34 cellular contexts compared by ENCODE assay signal in the genomic region with DNA sequence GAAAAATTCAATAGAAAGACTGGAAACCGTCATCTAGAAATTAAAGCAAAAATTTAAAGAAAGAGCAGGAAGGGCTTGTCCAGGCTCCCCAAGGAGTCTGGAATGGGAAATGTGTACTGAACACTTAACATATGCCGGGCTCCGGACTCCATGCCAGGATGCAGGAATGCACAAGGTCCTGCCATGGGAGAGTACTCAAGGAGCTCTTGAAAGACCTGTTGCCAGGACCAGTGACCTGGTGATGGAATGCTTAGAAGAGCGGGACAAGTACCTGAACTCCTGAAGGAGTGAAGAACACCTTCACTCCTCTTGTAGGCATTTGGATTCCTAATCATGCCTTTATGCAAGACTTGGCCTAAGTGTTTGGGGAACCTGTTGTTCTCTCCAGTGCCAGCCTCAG. TPM values are rescaled to one million over a fixed set of nuclear protein-coding genes. Genes with fewer than 3 reads are reported as not detected.
"Had no signal": no experiment of that assay in that cellular context is flagged by ENCODE, and none has a peak within 500 bp of the region (broad histone marks: within the 10 kb centered on the region; RNA-seq: fewer than 3 reads in every experiment).

No MANE protein-coding gene starts in this region.

- H3K36me3 Mint-ChIP-seq: activated naive CD4-positive, alpha-beta T cell treated with anti-CD3 and anti-CD28 coated beads, Interleukin-2, amount 50 U/mL, for 24 hours; activated naive CD8-positive, alpha-beta T cell treated with anti-CD3 and anti-CD28 coated beads for 36 hours had no signal

- H3K4me1 Mint-ChIP-seq: activated naive CD4-positive, alpha-beta T cell treated with anti-CD3 and anti-CD28 coated beads, Interleukin-2, amount 50 U/mL, for 24 hours; activated naive CD8-positive, alpha-beta T cell treated with anti-CD3 and anti-CD28 coated beads for 36 hours; activated naive CD8-positive, alpha-beta T cell treated with anti-CD3 and anti-CD28 coated beads, Interleukin-2, amount 50 U/mL, for 24 hours had no signal

- H3K9me3 ChIP-seq: adrenal gland, body of pancreas, colonic mucosa, gastrocnemius medialis had no signal

- DNase-seq: activated CD4-positive, alpha-beta T cell treated with anti-CD3 and anti-CD28 coated beads for 4 hours; activated CD4-positive, alpha-beta T cell treated with anti-CD3 and anti-CD28 coated beads, Interleukin-2, amount 50 U/mL, for 1 hour; activated CD4-positive, alpha-beta T cell treated with anti-CD3 and anti-CD28 coated beads, Interleukin-2, amount 50 U/mL, for 48 hours; activated CD4-positive, CD25-positive, alpha-beta regulatory T cell; activated CD4-positive, CD25-positive, alpha-beta regulatory T cell treated with anti-CD3 and anti-CD28 coated beads, Interleukin-2, amount 50 U/mL, for 72 hours; activated CD8-positive, alpha-beta memory T cell treated with anti-CD3 and anti-CD28 coated beads for 24 hours; activated CD8-positive, alpha-beta T cell treated with anti-CD3 and anti-CD28 coated beads for 36 hours; activated effector memory CD4-positive, alpha-beta T cell treated with anti-CD3 and anti-CD28 coated beads, Interleukin-2, amount 50 U/mL, for 16 hours; activated naive CD4-positive, alpha-beta T cell treated with anti-CD3 and anti-CD28 coated beads for 36 hours; activated naive CD8-positive, alpha-beta T cell treated with anti-CD3 and anti-CD28 coated beads for 36 hours; activated naive CD8-positive, alpha-beta T cell treated with anti-CD3 and anti-CD28 coated beads, Interleukin-2, amount 50 U/mL, for 24 hours; activated T-cell treated with anti-CD3 and anti-CD28 coated beads, Interleukin-2, amount 50 U/mL, for 48 hours; adrenal gland; amygdala; aorta; body of pancreas; central memory CD4-positive, alpha-beta T cell; cerebellar nuclear complex; colonic mucosa; dorsolateral prefrontal cortex; effector memory CD4-positive, alpha-beta T cell; endodermal cell; foreskin keratinocyte; gastrocnemius medialis; glutamatergic neuron; heart left ventricle; T-helper 2 cell had no signal

- H3K27ac Mint-ChIP-seq: activated CD8-positive, alpha-beta T cell treated with anti-CD3 and anti-CD28 coated beads for 36 hours; activated naive CD4-positive, alpha-beta T cell treated with anti-CD3 and anti-CD28 coated beads for 36 hours; activated naive CD4-positive, alpha-beta T cell treated with anti-CD3 and anti-CD28 coated beads, Interleukin-2, amount 50 U/mL, for 24 hours; activated naive CD8-positive, alpha-beta T cell treated with anti-CD3 and anti-CD28 coated beads for 36 hours; activated naive CD8-positive, alpha-beta T cell treated with anti-CD3 and anti-CD28 coated beads, Interleukin-2, amount 50 U/mL, for 24 hours; activated T-helper 1 cell treated with anti-CD3 and anti-CD28 coated beads, Interleukin-12 subunit alpha, Interleukin-12 subunit beta, Interleukin-2, Interleukin-4 antibody, amounts not matched to agents 30 ng/mL and 10 ng/mL and 1 ng/mL, durations not matched to agents 14 hours and 24 hours and 36 hours; activated T-helper 2 cell treated with anti-CD3 and anti-CD28 coated beads, Interferon-gamma antibody, Interleukin-2, Interleukin-4, amounts not matched to agents 10 μg/mL and 5 μg/mL and 100 μg/mL, durations not matched to agents 14 hours and 24 hours and 36 hours; dendritic cell treated with granulocyte-macrophage colony-stimulating factor and Interleukin-4, amounts not matched to agents 40 ng/mL and 50 ng/mL, for 4 days; endodermal cell had no signal

- H3K27me3 ChIP-seq: adrenal gland, body of pancreas, cardiac muscle cell, colonic mucosa, dorsolateral prefrontal cortex, foreskin keratinocyte, gastrocnemius medialis, heart left ventricle had no signal

- H3K27ac ChIP-seq: adrenal gland, body of pancreas, cardiac muscle cell, colonic mucosa, dorsolateral prefrontal cortex, esophagus muscularis mucosa, foreskin keratinocyte, gastrocnemius medialis, heart left ventricle had no signal

- H3K27me3 Mint-ChIP-seq: dendritic cell treated with granulocyte-macrophage colony-stimulating factor and Interleukin-4, amounts not matched to agents 40 ng/mL and 50 ng/mL, for 4 days had no signal

- H3K4me1 ChIP-seq: adrenal gland, body of pancreas, colonic mucosa, esophagus muscularis mucosa, foreskin keratinocyte, gastrocnemius medialis, heart left ventricle had no signal

- H3K4me3 Mint-ChIP-seq: activated CD8-positive, alpha-beta T cell treated with anti-CD3 and anti-CD28 coated beads for 36 hours; activated naive CD4-positive, alpha-beta T cell treated with anti-CD3 and anti-CD28 coated beads for 36 hours; activated naive CD4-positive, alpha-beta T cell treated with anti-CD3 and anti-CD28 coated beads, Interleukin-2, amount 50 U/mL, for 24 hours; activated naive CD8-positive, alpha-beta T cell treated with anti-CD3 and anti-CD28 coated beads for 36 hours; activated naive CD8-positive, alpha-beta T cell treated with anti-CD3 and anti-CD28 coated beads, Interleukin-2, amount 50 U/mL, for 24 hours; activated T-helper 1 cell treated with anti-CD3 and anti-CD28 coated beads, Interleukin-12 subunit alpha, Interleukin-12 subunit beta, Interleukin-2, Interleukin-4 antibody, amounts not matched to agents 30 ng/mL and 10 ng/mL and 1 ng/mL, durations not matched to agents 14 hours and 24 hours and 36 hours; dendritic cell treated with granulocyte-macrophage colony-stimulating factor and Interleukin-4, amounts not matched to agents 40 ng/mL and 50 ng/mL, for 4 days; endodermal cell had no signal

- ATAC-seq: activated CD8-positive, alpha-beta T cell treated with anti-CD3 and anti-CD28 coated beads for 36 hours; activated naive CD8-positive, alpha-beta T cell treated with anti-CD3 and anti-CD28 coated beads, Interleukin-2, amount 50 U/mL, for 24 hours; body of pancreas; foreskin keratinocyte; gastrocnemius medialis; heart left ventricle had no signal

- H3K4me3 ChIP-seq: adrenal gland, body of pancreas, cardiac muscle cell, colonic mucosa, dorsolateral prefrontal cortex, esophagus muscularis mucosa, gastrocnemius medialis, heart left ventricle had no signal

- H3K9me3 Mint-ChIP-seq: activated CD8-positive, alpha-beta T cell treated with anti-CD3 and anti-CD28 coated beads for 36 hours; activated naive CD4-positive, alpha-beta T cell treated with anti-CD3 and anti-CD28 coated beads for 36 hours; activated naive CD8-positive, alpha-beta T cell treated with anti-CD3 and anti-CD28 coated beads for 36 hours; activated T-helper 1 cell treated with anti-CD3 and anti-CD28 coated beads, Interleukin-12 subunit alpha, Interleukin-12 subunit beta, Interleukin-2, Interleukin-4 antibody, amounts not matched to agents 30 ng/mL and 10 ng/mL and 1 ng/mL, durations not matched to agents 14 hours and 24 hours and 36 hours; endodermal cell had no signal

- H3K36me3 ChIP-seq: adrenal gland, cardiac muscle cell, colonic mucosa, esophagus muscularis mucosa, gastrocnemius medialis, heart left ventricle had no signal

RNA-seq across cellular contexts. Expression of a gene that starts 16.9 kb away (rescaled TPM):
- total RNA-seq: activated CD8-positive, alpha-beta T cell treated with anti-CD3 and anti-CD28 coated beads for 36 hours; activated naive CD4-positive, alpha-beta T cell treated with anti-CD3 and anti-CD28 coated beads for 36 hours; activated naive CD8-positive, alpha-beta T cell treated with anti-CD3 and anti-CD28 coated beads for 36 hours; activated T-helper 1 cell treated with anti-CD3 and anti-CD28 coated beads, Interleukin-12 subunit alpha, Interleukin-12 subunit beta, Interleukin-2, Interleukin-4 antibody, amounts not matched to agents 30 ng/mL and 10 ng/mL and 1 ng/mL, durations not matched to agents 14 hours and 24 hours and 36 hours; activated T-helper 2 cell treated with anti-CD3 and anti-CD28 coated beads, Interferon-gamma antibody, Interleukin-2, Interleukin-4, amounts not matched to agents 10 μg/mL and 5 μg/mL and 100 μg/mL, durations not matched to agents 14 hours and 24 hours and 36 hours; aorta; heart left ventricle; T-helper 1 cell treated with Interleukin-12 subunit alpha and Interleukin-12 subunit beta and Interleukin-4 antibody, amounts not matched to agents 30 ng/mL and 1 ng/mL, for 36 hours had no signal
- polyA plus RNA-seq: aorta had no signal
